Comparison of ENCODE assay signal across 10 cellular contexts in the genomic region with DNA sequence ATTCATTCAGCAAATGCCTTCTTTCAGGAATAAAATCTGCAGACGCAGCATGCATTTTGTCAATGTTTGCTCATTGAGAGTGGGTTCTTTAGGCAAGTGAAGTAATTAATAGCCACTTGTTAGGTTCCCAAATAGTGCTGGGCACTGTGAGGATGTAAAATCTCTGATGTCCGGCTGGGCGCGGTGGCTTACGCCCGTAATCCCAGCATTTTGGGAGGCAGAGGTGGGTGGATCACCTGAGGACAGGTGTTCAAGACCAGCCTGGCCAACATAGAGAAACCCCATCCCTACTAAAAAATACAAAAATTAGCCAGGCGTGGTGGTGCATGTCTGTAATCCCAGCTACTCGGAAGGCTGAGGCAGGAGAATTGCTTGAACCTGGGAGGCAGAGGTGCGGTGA. TPM values are rescaled to one million over a fixed set of nuclear protein-coding genes. Genes with fewer than 3 reads are reported as not detected.
"Had no signal": no experiment of that assay in that cellular context is flagged by ENCODE, and none has a peak within 500 bp of the region (broad histone marks: within the 10 kb centered on the region; RNA-seq: fewer than 3 reads in every experiment).

No MANE protein-coding gene starts in this region.

RNA-seq across cellular contexts. Expression of a gene that starts 51.3 kb away (rescaled TPM):
- total RNA-seq: K562, LHCN-M2, MCF 10A, NCI-H460, OCI-LY7, PC-9, Right ventricle myocardium superior, RPMI7951, SJSA1 had no signal
- polyA plus RNA-seq: K562, SK-N-SH had no signal
